Comparison of ENCODE assay signal across 13 cellular contexts in genomic region chr3:172270767-172271166, GRCh38.
A peak's percentile ranks its signal among the peaks of the same experiment; 100 is the strongest.
DNase-seq lines count a peak whose midpoint lies in the region; ATAC-seq, FAIRE-seq and TF ChIP-seq lines count a peak whose summit lies in the region.
"Had no signal": no experiment of that assay in that cellular context is flagged by ENCODE, and none has a peak within 500 bp of the region (broad histone marks: within the 10 kb centered on the region; RNA-seq: fewer than 3 reads in every experiment).

No MANE protein-coding gene starts in this region.

- H3K27me3 Mint-ChIP-seq in osteocyte (ENCODE audit: unreplicated experiment) (no peaks in the 10 kb centered on the region), mesothelial cell of epicardium (ENCODE audit: low read depth) (no peaks in the 10 kb centered on the region)
- H3K27me3 Mint-ChIP-seq: dendritic cell treated with granulocyte-macrophage colony-stimulating factor and Interleukin-4, amounts not matched to agents 40 ng/mL and 50 ng/mL, for 4 days had no signal

- peak; percentile 42 for DNase-seq in GM12864 (ENCODE audit: low read depth)
- no peak for DNase-seq in osteocyte (ENCODE audit: extremely low spot score, unreplicated experiment)
- no peak for DNase-seq in stimulated activated CD8-positive, alpha-beta memory T cell treated with anti-CD3 and anti-CD28 coated beads, Interleukin-4, amount 100 ng/mL, for 48 hours
- DNase-seq in mesothelial cell of epicardium (ENCODE audit: low spot score in 2 of 2, unreplicated experiment in 2 of 2): no peak
- DNase-seq in D721Med (ENCODE audit: insufficient read length, low spot score): no peak
- DNase-seq: activated naive CD4-positive, alpha-beta T cell treated with anti-CD3 and anti-CD28 coated beads for 36 hours; NCI-H146 had no signal

- H3K4me3 Mint-ChIP-seq in osteocyte (ENCODE audit: unreplicated experiment): no peak overlapping the region
- H3K4me3 Mint-ChIP-seq in mesothelial cell of epicardium: no peak overlapping the region
- H3K4me3 Mint-ChIP-seq: activated naive CD4-positive, alpha-beta T cell treated with anti-CD3 and anti-CD28 coated beads for 36 hours; dendritic cell treated with granulocyte-macrophage colony-stimulating factor and Interleukin-4, amounts not matched to agents 40 ng/mL and 50 ng/mL, for 4 days had no signal

- peaks cover 15% of the 10 kb centered on the region for H3K4me1 Mint-ChIP-seq in osteocyte (ENCODE audit: unreplicated experiment)
- peaks cover 9% of the 10 kb centered on the region for H3K4me1 Mint-ChIP-seq in mesothelial cell of epicardium

- H3K36me3 Mint-ChIP-seq in osteocyte (ENCODE audit: unreplicated experiment): peaks cover 49% of the 10 kb centered on the region
- H3K36me3 Mint-ChIP-seq in mesothelial cell of epicardium: peaks cover 41% of the 10 kb centered on the region

- peak; percentile 91 for ATAC-seq in GM19372 (IDR thresholded peaks at IDR 0.05; ENCODE audit: low read depth, unreplicated experiment)
- peak; percentile 94 for ATAC-seq in HG02798 (IDR thresholded peaks at IDR 0.05; ENCODE audit: poor library complexity, unreplicated experiment)
- peak; percentile 97 for ATAC-seq in HG03520 (IDR thresholded peaks at IDR 0.05; ENCODE audit: unreplicated experiment)
- ATAC-seq: Panc1 had no signal

- H3K9me3 Mint-ChIP-seq in osteocyte (ENCODE audit: unreplicated experiment) (no peaks in the 10 kb centered on the region), mesothelial cell of epicardium (peaks cover 4% of the 10 kb centered on the region)
- H3K9me3 Mint-ChIP-seq: activated naive CD4-positive, alpha-beta T cell treated with anti-CD3 and anti-CD28 coated beads for 36 hours; dendritic cell treated with granulocyte-macrophage colony-stimulating factor and Interleukin-4, amounts not matched to agents 40 ng/mL and 50 ng/mL, for 4 days had no signal

- no peak for FAIRE-seq in D721Med (lab: Jason Lieb, UNC)

- no peak for TF ChIP-seq CTCF in GM12864 (IDR thresholded peaks at IDR 0.05; ENCODE audit: low read depth, low read length, missing control alignments)
- TF ChIP-seq CTCF in osteocyte (IDR thresholded peaks at IDR 0.05): no peak
- TF ChIP-seq CTCF in mesothelial cell of epicardium (IDR thresholded peaks at IDR 0.05; ENCODE audit: unreplicated experiment): no peak
- no peak for TF ChIP-seq CTCF in D721Med (IDR thresholded peaks at IDR 0.05; ENCODE audit: insufficient read depth, missing control alignments)

- no peak overlapping the region for H3K27ac Mint-ChIP-seq in osteocyte (ENCODE audit: unreplicated experiment)
- H3K27ac Mint-ChIP-seq in mesothelial cell of epicardium: no peak overlapping the region
- H3K27ac Mint-ChIP-seq: activated naive CD4-positive, alpha-beta T cell treated with anti-CD3 and anti-CD28 coated beads for 36 hours had no signal

- no peak overlapping the region for H3K4me3 ChIP-seq in GM12864 (ENCODE audit: low read depth, low read length)
- H3K4me3 ChIP-seq: hepatocyte had no signal
